23 cellular contexts compared by ENCODE assay signal in genomic region chr22:47166446-47167016, GRCh38.
A peak's percentile ranks its signal among the peaks of the same experiment; 100 is the strongest.
DNase-seq lines count a peak whose midpoint lies in the region; ATAC-seq and TF ChIP-seq lines count a peak whose summit lies in the region.
"Had no signal": no experiment of that assay in that cellular context is flagged by ENCODE, and none has a peak within 500 bp of the region (broad histone marks: within the 10 kb centered on the region; RNA-seq: fewer than 3 reads in every experiment).

No MANE protein-coding gene starts in this region.

- no peak for ATAC-seq in HG03280 (IDR thresholded peaks at IDR 0.05; ENCODE audit: unreplicated experiment)
- no peak for ATAC-seq in GM21526 (IDR thresholded peaks at IDR 0.05; ENCODE audit: low FRiP score, unreplicated experiment)
- ATAC-seq: activated T-cell treated with anti-CD3 and anti-CD28 coated beads, Interleukin-2, amount 50 U/mL, for 4 hours; K562 had no signal

- peaks cover 2% of the 10 kb centered on the region for H3K36me3 Mint-ChIP-seq in chondrocyte (ENCODE audit: low read depth)

- TF ChIP-seq CTCF in GM06990 (IDR thresholded peaks at IDR 0.05; ENCODE audit: insufficient read depth, low read length, poor library complexity, severe bottlenecking) (no peak), chondrocyte (IDR thresholded peaks at IDR 0.05) (no peak), GM10266 (IDR thresholded peaks at IDR 0.05; ENCODE audit: control insufficient read depth, insufficient read depth, low read depth, missing control alignments) (no peak)

- H3K4me3 Mint-ChIP-seq in chondrocyte (ENCODE audit: unreplicated experiment), result no peak overlapping the region
- H3K4me3 Mint-ChIP-seq: activated T-cell treated with anti-CD3 and anti-CD28 coated beads, Interleukin-2, amount 50 U/mL, for 4 hours; central memory CD8-positive, alpha-beta T cell had no signal

- peaks cover 1% of the 10 kb centered on the region; the same call in 1 of the 2 replicates for H3K36me3 ChIP-seq in GM06990 (ENCODE audit: control insufficient read depth, insufficient read depth, low read length)

- H3K4me1 Mint-ChIP-seq in chondrocyte (ENCODE audit: low read depth), result no peaks in the 10 kb centered on the region
- H3K4me1 Mint-ChIP-seq: central memory CD8-positive, alpha-beta T cell had no signal

- intact Hi-C loops in posterior vena cava (cut with DNase I), result no loop called here

- no peaks in the 10 kb centered on the region for H3K9me3 Mint-ChIP-seq in chondrocyte (ENCODE audit: low read depth)
- H3K9me3 Mint-ChIP-seq: activated T-cell treated with anti-CD3 and anti-CD28 coated beads, Interleukin-2, amount 50 U/mL, for 4 hours; central memory CD8-positive, alpha-beta T cell had no signal

- H3K27me3 Mint-ChIP-seq in chondrocyte (ENCODE audit: low read depth), result no peaks in the 10 kb centered on the region
- H3K27me3 Mint-ChIP-seq: central memory CD8-positive, alpha-beta T cell had no signal

- H3K27me3 ChIP-seq in GM06990 (replicated peaks; ENCODE audit: control insufficient read depth, insufficient read depth, low read length), result no peaks in the 10 kb centered on the region

- DNase-seq in NCI-H2029 treated with DMSO at 0.1 percent for 48 hours (lab: John Stamatoyannopoulos, UW) (peak; percentile 2), NCI-H2029 (lab: John Stamatoyannopoulos, UW) (no peak), GM06990 (ENCODE audit: extremely low read depth, insufficient read length) (peak; percentile 1), chondrocyte (ENCODE audit: low spot score) (peak; percentile 63), posterior vena cava (ENCODE audit: low spot score) (peak; percentile 70), GM10266 (ENCODE audit: extremely low spot score) (no peak)
- DNase-seq: 8988T; activated CD4-positive, alpha-beta T cell treated with anti-CD3 and anti-CD28 coated beads, Interleukin-2, amount 50 U/mL, for 48 hours; activated T-cell treated with anti-CD3 and anti-CD28 coated beads, Interleukin-2, amount 50 U/mL, for 4 hours; amniotic stem cell; DMS 273 treated with DMSO at 0.1 percent for 48 hours; foreskin fibroblast; GM23248; left ventricle myocardium inferior; MV-4-11; RPMI8226; small intestine; SW 1271 had no signal

- H3K4me3 ChIP-seq in GM06990 (replicated peaks; ENCODE audit: low read depth, low read length), result no peak overlapping the region
- H3K4me3 ChIP-seq: BLaER1 treated with 17β-estradiol and CSF1 and Interleukin-3, amounts not matched to agents 10 nM and 100 nM; GM23248; K562; left ventricle myocardium inferior had no signal

- no peak overlapping the region for H3K27ac Mint-ChIP-seq in chondrocyte (ENCODE audit: unreplicated experiment)

Comparison
In these comparisons a context has a peak if more than half of its experiments do, and no peak if none do; other contexts are left out.
1. DNase-seq: peak in NCI-H2029 treated with DMSO at 0.1 percent for 48 hours (single experiment), GM06990 (single experiment), chondrocyte (single experiment) and posterior vena cava (single experiment); none in NCI-H2029 (single experiment) and GM10266 (single experiment).